8 cellular contexts compared by ENCODE assay signal in the genomic region with DNA sequence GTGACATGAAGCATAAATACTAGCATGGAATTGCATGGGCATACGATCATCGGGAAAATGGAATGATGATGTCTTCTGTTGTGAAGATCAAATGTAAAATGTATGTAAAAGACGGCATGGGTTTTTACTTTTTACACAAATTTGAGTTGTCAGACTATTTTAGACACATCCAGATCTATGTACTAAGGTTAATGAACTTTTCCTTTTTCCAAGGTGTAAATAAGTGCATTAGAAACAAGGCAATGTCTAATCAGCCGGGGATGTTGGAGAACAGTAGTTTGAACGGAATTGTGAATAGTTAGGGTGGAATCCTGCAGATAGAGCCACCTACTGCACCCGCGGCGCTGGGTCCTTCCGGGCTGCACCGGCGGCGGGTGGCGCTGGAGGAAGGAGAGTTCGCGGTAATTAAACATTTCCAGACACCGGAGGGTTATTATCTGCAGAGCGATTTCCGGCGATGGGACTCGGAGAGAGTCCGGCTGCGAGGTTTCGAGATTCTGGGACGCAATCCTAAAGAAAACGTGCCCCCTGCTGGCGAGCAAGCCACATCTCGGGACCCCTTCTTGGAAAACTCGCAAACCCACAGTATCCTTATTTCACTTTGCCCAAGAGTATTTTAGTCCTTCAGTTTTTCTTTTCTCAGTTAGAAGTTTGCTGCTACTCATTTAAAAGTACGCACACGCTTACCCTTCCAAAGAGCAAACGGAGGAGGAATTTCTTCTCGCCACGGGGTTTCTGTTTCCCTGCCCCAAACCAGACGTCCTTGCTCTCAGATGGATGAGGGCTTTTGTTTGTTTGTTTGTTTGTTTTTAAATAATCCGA. TPM values are rescaled to one million over a fixed set of nuclear protein-coding genes. Genes with fewer than 3 reads are reported as not detected.
DNase-seq lines count a peak whose midpoint lies in the region; ATAC-seq, FAIRE-seq and TF ChIP-seq lines count a peak whose summit lies in the region.

No MANE protein-coding gene starts in this region.

- no peaks in the 10 kb centered on the region for H4K20me1 ChIP-seq in OCI-LY3 (ENCODE audit: insufficient read depth, low read length)

- intact Hi-C loops in left ventricle myocardium superior (cut with micrococcal nuclease) (loop anchor here (2.0 to 5.0 kb wide), 2 partner anchors 499 to 612 kb away; no protein-coding TSS in a partner anchor), posterior cingulate gyrus (cut with DNase I) (loop anchor here (1.0 to 5.0 kb wide), 3 partner anchors 376 to 976 kb away; no protein-coding TSS in a partner anchor)

- peak overlapping the region; percentile 99 for H3K4me2 ChIP-seq in OCI-LY3 (ENCODE audit: low read length)

- peak overlapping the region; percentile 60 for H3K9ac ChIP-seq in OCI-LY3 (ENCODE audit: low read length)

- no peaks in the 10 kb centered on the region for H3K9me3 ChIP-seq in OCI-LY3 (ENCODE audit: insufficient read depth, low read length)

- H3K27ac ChIP-seq in OCI-LY3 (ENCODE audit: low read length) = no peak overlapping the region

- peak overlapping the region; percentile 95 for H2AFZ ChIP-seq in OCI-LY3 (ENCODE audit: low read depth, low read length)

- ATAC-seq in left ventricle myocardium superior (peak; percentile 57), GM19397 (IDR thresholded peaks at IDR 0.05; ENCODE audit: unreplicated experiment) (no peak)

- H3K27me3 ChIP-seq in OCI-LY3 (ENCODE audit: low read depth, low read length) = peaks cover 27% of the 10 kb centered on the region

- H3K4me1 ChIP-seq in OCI-LY3 (ENCODE audit: low read length) = peaks cover 4% of the 10 kb centered on the region; the same call in 1 of the 2 replicates

- H3K36me3 ChIP-seq in OCI-LY3 (replicated peaks; ENCODE audit: low read depth, low read length) = no peaks in the 10 kb centered on the region

- H3K79me2 ChIP-seq in OCI-LY3 (ENCODE audit: low read length) = no peaks in the 10 kb centered on the region

- TF ChIP-seq CTCF in OCI-LY3 (IDR thresholded peaks at IDR 0.05; ENCODE audit: low read depth, low read length) = peak; percentile 76

- peak; percentile 76 for FAIRE-seq in GM19239 (lab: Jason Lieb, UNC)

- H3K4me3 ChIP-seq in OCI-LY3 (ENCODE audit: low read length) = peak overlapping the region; percentile 89

- DNase-seq in CD1c-positive myeloid dendritic cell (ENCODE audit: extremely low spot score) = peak; percentile 66
- no peak for DNase-seq in GM19239 (ENCODE audit: insufficient read length, low spot score)
- DNase-seq in HuH-7 (ENCODE audit: low spot score) = peak; percentile 88
- peak; percentile 72 for DNase-seq in amniotic epithelial cell (ENCODE audit: low read depth)
- DNase-seq in left ventricle myocardium superior = peak; percentile 82
- peak in 6 of 10 donors; percentile 40 to 91 (median 76) for DNase-seq in posterior cingulate gyrus

RNA-seq across cellular contexts. Expression of a gene that starts 4.4 kb away (rescaled TPM):
- total RNA-seq in left ventricle myocardium superior = 8.0 TPM
